ENCODE assay signal across 12 cellular contexts in the genomic region with DNA sequence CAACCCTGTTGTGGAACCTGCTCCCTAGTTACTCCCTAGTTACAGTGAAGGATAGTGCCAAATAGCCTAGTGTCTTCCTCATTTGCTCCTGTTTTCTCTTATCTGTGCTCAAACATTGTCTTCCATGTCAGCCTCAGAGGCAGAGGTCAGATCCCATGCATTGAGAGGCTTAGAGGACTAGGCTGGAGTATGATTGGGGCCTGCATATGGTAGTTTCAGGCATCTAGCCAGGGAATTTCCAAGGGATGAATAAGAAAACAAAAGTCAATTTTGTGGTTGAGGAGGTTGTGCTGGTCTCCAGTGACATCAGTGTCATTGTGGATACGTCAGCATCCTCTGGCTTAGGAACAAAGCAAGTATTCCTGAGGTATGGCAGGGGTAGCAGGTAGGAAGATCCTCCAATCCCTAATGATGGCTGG. TPM values are rescaled to one million over a fixed set of nuclear protein-coding genes. Genes with fewer than 3 reads are reported as not detected.
DNase-seq lines count a peak whose midpoint lies in the region; ATAC-seq and TF ChIP-seq lines count a peak whose summit lies in the region.
"Had no signal": no experiment of that assay in that cellular context is flagged by ENCODE, and none has a peak within 500 bp of the region (broad histone marks: within the 10 kb centered on the region; RNA-seq: fewer than 3 reads in every experiment).

No MANE protein-coding gene starts in this region.

- WGBS in trophoblast cell (ENCODE audit: extremely low coverage, insufficient coverage, insufficient read length), result no CpG with 5 or more reads among the region's 1 CpG

- H3K27me3 ChIP-seq in Panc1 (ENCODE audit: control insufficient read depth, insufficient read depth, low read length), result no peaks in the 10 kb centered on the region
- no peaks in the 10 kb centered on the region for H3K27me3 ChIP-seq in trophoblast cell (ENCODE audit: insufficient read depth, low read length)
- no peaks in the 10 kb centered on the region for H3K27me3 ChIP-seq in upper lobe of right lung

- peak overlapping the region; percentile 3 for H3K9ac ChIP-seq in trophoblast cell (ENCODE audit: low read length)

- no peak overlapping the region for H3K4me2 ChIP-seq in trophoblast cell (ENCODE audit: low read length)

- CTCF ChIA-PET in Panc1 (lab: Charles Lee), result no interaction called here

- H3K4me1 ChIP-seq in Panc1 (ENCODE audit: control insufficient read depth, insufficient read depth, low read length), result peaks cover 8% of the 10 kb centered on the region; the same call in 1 of the 2 replicates
- H3K4me1 ChIP-seq in trophoblast cell (ENCODE audit: control insufficient read depth in 1 of 2, insufficient read depth in 2 of 2, low read length in 2 of 2), result no peaks in the 10 kb centered on the region
- no peaks in the 10 kb centered on the region for H3K4me1 ChIP-seq in upper lobe of right lung

- H3K4me3 ChIP-seq in Panc1 (ENCODE audit: low read depth in 2 of 2, low read length in 2 of 2) (no peak overlapping the region), epithelial cell of esophagus (ENCODE audit: low read length) (no peak overlapping the region), trophoblast cell (ENCODE audit: low read depth, low read length) (no peak overlapping the region), upper lobe of right lung (no peak overlapping the region)

- H2AFZ ChIP-seq in trophoblast cell (ENCODE audit: insufficient read depth, low read length, poor library complexity), result no peak overlapping the region

- no peak overlapping the region for H2BK12ac ChIP-seq in trophoblast cell (ENCODE audit: low read length)

- peaks cover 29% of the 10 kb centered on the region for H3K36me3 ChIP-seq in Panc1 (ENCODE audit: control insufficient read depth, insufficient read depth, low read length)
- peaks cover 0 to 2% of the 10 kb centered on the region in 2 experiments for H3K36me3 ChIP-seq in trophoblast cell (ENCODE audit: control insufficient read depth in 1 of 2, insufficient read depth in 2 of 2, low read length in 2 of 2)
- H3K36me3 ChIP-seq in upper lobe of right lung, result peaks cover 38% of the 10 kb centered on the region

- no peak overlapping the region for H3K27ac ChIP-seq in Panc1 (ENCODE audit: low read length)
- no peak overlapping the region for H3K27ac ChIP-seq in trophoblast cell (ENCODE audit: low read depth, low read length)
- H3K27ac ChIP-seq in upper lobe of right lung, result no peak overlapping the region

- in situ Hi-C loops in Panc1 (cut with HindIII; ENCODE audit: low pct_unique_long_range_greater_than_20kb, low sequenced_read_pairs), result no loop called here

- no peak overlapping the region for H4K91ac ChIP-seq in trophoblast cell (ENCODE audit: low read depth, low read length)

- H3K23ac ChIP-seq in trophoblast cell (ENCODE audit: low read length), result no peak overlapping the region

- POLR2A ChIA-PET in Panc1 (lab: Charles Lee), result interaction anchor here (0.7 to 1.1 kb wide), 3 partner anchors 9 to 83 kb away, joined by 3 to 5 read pairs (median 4); a partner anchor contains a TSS

- H3K79me2 ChIP-seq in trophoblast cell (ENCODE audit: control insufficient read depth, insufficient read depth, low read length, poor library complexity), result no peaks in the 10 kb centered on the region

- H2BK120ac ChIP-seq in trophoblast cell (ENCODE audit: insufficient read depth, low read length, poor library complexity), result no peak overlapping the region

- H3K4ac ChIP-seq in trophoblast cell (ENCODE audit: low read depth, low read length), result no peak overlapping the region

- DNase-seq in GM04503 (ENCODE audit: low read depth) (peak; percentile 64), Panc1 (ENCODE audit: low read depth, low spot score) (peak; percentile 100), epithelial cell of esophagus (ENCODE audit: low read depth) (peak; percentile 68), trophoblast cell (no peak), NCI-H82 (lab: John Stamatoyannopoulos, UW) (no peak), upper lobe of right lung (no peak), T-helper 1 cell (no peak)
- DNase-seq: activated naive CD8-positive, alpha-beta T cell treated with anti-CD3 and anti-CD28 coated beads, Interleukin-2, amount 10 ng/mL, durations not matched to agents 7 days and 5 days; endodermal cell; naive thymus-derived CD4-positive, alpha-beta T cell; NCI-H1436 treated with DMSO at 0.1 percent for 48 hours; NCI-H774 had no signal

- H3K14ac ChIP-seq in trophoblast cell (ENCODE audit: low read length), result no peak overlapping the region

- no peak overlapping the region for H2BK5ac ChIP-seq in trophoblast cell (ENCODE audit: low read depth, low read length, poor library complexity)

- no peak for TF ChIP-seq CTCF in Panc1 (IDR thresholded peaks at IDR 0.05)
- TF ChIP-seq CTCF in epithelial cell of esophagus (IDR thresholded peaks at IDR 0.05; ENCODE audit: insufficient read depth, low read depth, low read length, missing control alignments), result no peak
- no peak for TF ChIP-seq CTCF in upper lobe of right lung (IDR thresholded peaks at IDR 0.05)

- no peak overlapping the region for H3K18ac ChIP-seq in trophoblast cell (ENCODE audit: low read length)

- peak; percentile 91 for ATAC-seq in Panc1
- ATAC-seq in upper lobe of right lung, result no peak
- ATAC-seq: naive thymus-derived CD4-positive, alpha-beta T cell had no signal

- H2AK5ac ChIP-seq in trophoblast cell (ENCODE audit: low read length), result no peak overlapping the region

- no peaks in the 10 kb centered on the region for H3K79me1 ChIP-seq in trophoblast cell (ENCODE audit: low read length)

- H4K12ac ChIP-seq in trophoblast cell (ENCODE audit: low read depth, low read length), result no peak overlapping the region

- H3K9me3 ChIP-seq in Panc1 (ENCODE audit: control insufficient read depth, insufficient read depth, low read depth, low read length) (peaks cover 50% of the 10 kb centered on the region), trophoblast cell (ENCODE audit: insufficient read depth, low read depth, low read length) (no peaks in the 10 kb centered on the region), upper lobe of right lung (no peaks in the 10 kb centered on the region)

- H4K8ac ChIP-seq in trophoblast cell (ENCODE audit: low read depth, low read length), result no peak overlapping the region

- no TSS peak for BruUV-seq in Panc1 (replicated peaks; lab: Mats Ljungman, UMichigan)

- intact Hi-C loops in Panc1 (cut with micrococcal nuclease; ENCODE audit: unreplicated experiment), result no loop called here
- intact Hi-C loops in upper lobe of right lung (cut with DNase I), result no loop called here

RNA-seq across cellular contexts. Expression of a gene that starts 9.4 kb away (rescaled TPM):
- 68.4 TPM for total RNA-seq in Panc1 (2021; ENCODE audit: unreplicated experiment)
- 17.2 TPM for polyA plus RNA-seq in Panc1 (2012; ENCODE audit: insufficient read length)
- polyA plus RNA-seq in trophoblast cell (2013), result 0.33 and 0.53 TPM in 2 replicates
- total RNA-seq in upper lobe of right lung, result 6.7 TPM

RNA-seq across cellular contexts. Expression of a gene that starts 35.3 kb away (rescaled TPM):
- total RNA-seq in Panc1 (2021; ENCODE audit: unreplicated experiment) (2,386 TPM), upper lobe of right lung (60.5 TPM)
- 3,964 TPM for polyA plus RNA-seq in Panc1 (2012; ENCODE audit: insufficient read length)
- 163 and 169 TPM in 2 replicates for polyA plus RNA-seq in trophoblast cell (2013)

RNA-seq across cellular contexts. Expression of a gene that starts 49.7 kb away (rescaled TPM):
- total RNA-seq in Panc1 (2021; ENCODE audit: unreplicated experiment) (237 TPM), upper lobe of right lung (27.5 TPM)
- polyA plus RNA-seq in Panc1 (2012; ENCODE audit: insufficient read length), result 49.1 TPM
- polyA plus RNA-seq in trophoblast cell (2013), result 5.9 and 6.1 TPM in 2 replicates

Comparison
In these comparisons a context has a peak if more than half of its experiments do, and no peak if none do; other contexts are left out.
1. DNase-seq: peak in GM04503 (single experiment), Panc1 (single experiment) and epithelial cell of esophagus (single experiment); none in trophoblast cell (0 of 2), NCI-H82 (single experiment), upper lobe of right lung (single experiment) and T-helper 1 cell (0 of 5).
2. RNA of a gene that starts 35.3 kb away (total RNA-seq): 2,386 TPM in Panc1 (single experiment); 60.5 TPM in upper lobe of right lung (single experiment); every median in the first group is over 10 times any median in the second.